10 cellular contexts compared by ENCODE assay signal in genomic region chrX:52620650-52621049, GRCh38. TPM values are rescaled to one million over a fixed set of nuclear protein-coding genes. Genes with fewer than 3 reads are reported as not detected.
"Had no signal": no experiment of that assay in that cellular context is flagged by ENCODE, and none has a peak within 500 bp of the region (broad histone marks: within the 10 kb centered on the region; RNA-seq: fewer than 3 reads in every experiment).

No MANE protein-coding gene starts in this region.

RNA-seq across cellular contexts. Expression of gene SSX7, which starts 34.0 kb away (rescaled TPM):
- total RNA-seq: activated CD4-positive, alpha-beta memory T cell treated with anti-CD3 and anti-CD28 coated beads, Interleukin-2, amount 10 ng/mL, durations not matched to agents 7 days and 5 days; activated CD8-positive, alpha-beta memory T cell treated with anti-CD3 and anti-CD28 coated beads, Interleukin-2, amount 10 ng/mL, durations not matched to agents 7 days and 5 days; bronchial epithelial cell; M059J; PC-3; Peyer's patch; Right ventricle myocardium inferior; SK-MEL-5; T-cell; T-helper 17 cell had no signal
